In genomic region chr7:141012044-141012685, GRCh38 we compare ENCODE assay signal across 1 cellular context.
TF ChIP-seq lines count a peak whose summit lies in the region.

No MANE protein-coding gene starts in this region.

TF ChIP-seq in IMR-90, 13 proteins besides CTCF, POLR2A, EP300 and RAD21 (continued from another document):
- TF ChIP-seq CEBPB (IDR thresholded peaks at IDR 0.05; ENCODE audit: low read depth, low read length) (no peak), MAFK (IDR thresholded peaks at IDR 0.05; ENCODE audit: low read depth, low read length) (no peak), RFX5 (IDR thresholded peaks at IDR 0.05; ENCODE audit: low read depth, low read length) (no peak)
